22 cellular contexts compared by ENCODE assay signal in genomic region chr10:21693418-21693817, GRCh38.
"Had no signal": no experiment of that assay in that cellular context is flagged by ENCODE, and none has a peak within 500 bp of the region (broad histone marks: within the 10 kb centered on the region; RNA-seq: fewer than 3 reads in every experiment).

No MANE protein-coding gene starts in this region.

- H3K27me3 Mint-ChIP-seq: natural killer cell treated with Interleukin-12 subunit alpha and Interleukin-12 subunit beta and Interleukin-15 and Interleukin-18, amount 100 ng/mL, for 72 hours; stimulated activated naive B cell treated with anti-CD40 and anti-IgM and Interleukin-4, amounts not matched to agents 10 μg/mL and 1 μg/mL and 100 μg/mL, for 72 hours; stimulated activated naive CD8-positive, alpha-beta T cell treated with anti-CD3 and anti-CD28 coated beads, Interleukin-15, amount 100 ng/mL, for 72 hours had no signal

- H3K9me3 Mint-ChIP-seq: natural killer cell treated with Interleukin-12 subunit alpha and Interleukin-12 subunit beta and Interleukin-15 and Interleukin-18, amount 100 ng/mL, for 72 hours had no signal

- H3K4me1 Mint-ChIP-seq: endodermal cell had no signal

- DNase-seq: colonic mucosa; effector CD4-positive, alpha-beta T cell; endodermal cell; erythroblast; foreskin melanocyte; heart left ventricle; hypothalamus; left lung; lower lobe of right lung; mesenchymal stem cell; midbrain; posterior cingulate gyrus; sigmoid colon; stimulated activated CD4-positive, alpha-beta T cell treated with anti-CD3 and anti-CD28 coated beads, Interleukin-2, amount 100 ng/mL, for 24 hours; stimulated activated CD4-positive, alpha-beta T cell treated with anti-CD3 and anti-CD28 coated beads, Interleukin-4, amount 100 ng/mL, for 4 hours; stimulated activated naive B cell treated with anti-CD40 and anti-IgM and Interleukin-4, amounts not matched to agents 10 μg/mL and 1 μg/mL and 100 μg/mL, for 72 hours; stimulated activated naive CD8-positive, alpha-beta T cell treated with anti-CD3 and anti-CD28 coated beads, Interleukin-15, amount 100 ng/mL, for 72 hours; testis; upper lobe of right lung had no signal

- H3K27ac Mint-ChIP-seq: endodermal cell; natural killer cell treated with Interleukin-12 subunit alpha and Interleukin-12 subunit beta and Interleukin-15 and Interleukin-18, amount 100 ng/mL, for 72 hours; stimulated activated naive B cell treated with anti-CD40 and anti-IgM and Interleukin-4, amounts not matched to agents 10 μg/mL and 1 μg/mL and 100 μg/mL, for 72 hours had no signal

- H3K4me3 Mint-ChIP-seq: endodermal cell; natural killer cell treated with Interleukin-12 subunit alpha and Interleukin-12 subunit beta and Interleukin-15 and Interleukin-18, amount 100 ng/mL, for 72 hours; stimulated activated naive B cell treated with anti-CD40 and anti-IgM and Interleukin-4, amounts not matched to agents 10 μg/mL and 1 μg/mL and 100 μg/mL, for 72 hours; stimulated activated naive CD8-positive, alpha-beta T cell treated with anti-CD3 and anti-CD28 coated beads, Interleukin-15, amount 100 ng/mL, for 72 hours had no signal

- ATAC-seq: heart left ventricle; lower lobe of right lung; natural killer cell treated with Interleukin-12 subunit alpha and Interleukin-12 subunit beta and Interleukin-15 and Interleukin-18, amount 100 ng/mL, for 72 hours; stimulated activated naive B cell treated with anti-CD40 and anti-IgM and Interleukin-4, amounts not matched to agents 10 μg/mL and 1 μg/mL and 100 μg/mL, for 72 hours; stimulated activated naive CD8-positive, alpha-beta T cell treated with anti-CD3 and anti-CD28 coated beads, Interleukin-15, amount 100 ng/mL, for 72 hours; upper lobe of right lung had no signal

- FAIRE-seq: endothelial cell of umbilical vein, keratinocyte had no signal
